In the genomic region with DNA sequence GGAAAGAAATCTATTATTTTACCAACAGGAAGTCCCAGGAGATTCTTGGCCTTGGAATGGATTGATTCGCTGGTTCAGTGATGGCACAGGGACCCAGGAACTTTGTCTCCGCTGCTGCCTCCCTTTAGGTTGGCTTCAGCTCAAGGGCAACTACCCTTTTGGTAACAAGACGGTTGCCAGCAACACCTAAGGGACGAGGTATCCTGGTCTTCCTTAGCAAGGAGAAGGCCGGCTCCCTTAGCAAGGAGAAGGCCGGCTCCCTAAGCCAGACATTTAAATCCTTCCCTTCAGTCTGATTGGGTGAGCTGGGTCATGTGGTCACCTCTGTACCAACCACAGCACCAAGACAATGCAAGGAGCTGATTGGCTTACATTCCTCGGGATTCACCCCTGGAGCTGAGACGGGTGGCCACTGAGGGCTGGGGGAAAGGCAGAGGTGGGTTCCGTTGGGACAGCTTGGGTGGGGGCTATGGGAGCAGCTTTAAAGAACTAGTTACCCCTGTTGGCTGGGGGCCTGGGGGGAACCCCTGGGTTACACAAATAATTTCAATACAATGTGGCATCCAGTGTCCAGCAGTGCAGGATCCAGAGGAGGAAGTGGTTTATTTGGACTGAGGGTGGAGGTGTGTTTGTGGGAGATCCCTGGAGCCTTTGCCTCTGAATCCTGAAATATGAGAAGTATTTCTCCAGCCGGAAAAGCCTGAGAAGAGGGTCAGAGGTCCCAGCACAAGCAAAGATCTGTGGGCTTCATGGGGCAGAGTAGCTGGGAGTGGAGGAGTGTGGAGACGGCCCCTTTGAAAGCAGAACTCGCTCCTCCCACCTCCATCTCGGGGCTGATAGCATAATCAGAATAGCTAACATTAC, we compare ENCODE assay signal across 9 cellular contexts. TPM values are rescaled to one million over a fixed set of nuclear protein-coding genes. Genes with fewer than 3 reads are reported as not detected.
DNase-seq lines count a peak whose midpoint lies in the region; ATAC-seq, FAIRE-seq and TF ChIP-seq lines count a peak whose summit lies in the region.
"Had no signal": no experiment of that assay in that cellular context is flagged by ENCODE, and none has a peak within 500 bp of the region (broad histone marks: within the 10 kb centered on the region; RNA-seq: fewer than 3 reads in every experiment).

No MANE protein-coding gene starts in this region.

- no peaks in the 10 kb centered on the region for H3K9me3 ChIP-seq in body of pancreas
- H3K9me3 ChIP-seq in left lung = no peaks in the 10 kb centered on the region
- no peaks in the 10 kb centered on the region for H3K9me3 ChIP-seq in upper lobe of left lung
- H3K9me3 ChIP-seq: HAP-1 had no signal

- TF ChIP-seq POLR2A in body of pancreas (IDR thresholded peaks at IDR 0.05) = no peak
- TF ChIP-seq POLR2A in upper lobe of left lung (IDR thresholded peaks at IDR 0.05) = no peak
- no peak for TF ChIP-seq POLR2A in GM12892 (IDR thresholded peaks at IDR 0.05; ENCODE audit: low read depth, low read length)

- in situ Hi-C loops in ACHN (cut with HindIII; ENCODE audit: low pct_ligation_motif_present, low pct_unique_long_range_greater_than_20kb, low sequenced_read_pairs) = no loop called here

- H3K27ac ChIP-seq in body of pancreas = peak overlapping the region in 2 of 4 donors; percentile 13 to 52
- H3K27ac ChIP-seq in left lung = peak overlapping the region; percentile 55 to 57
- peak overlapping the region; percentile 63 to 83 (median 82) for H3K27ac ChIP-seq in upper lobe of left lung

- intact Hi-C loops in body of pancreas (cut with DNase I) (no loop called here), left lung (cut with DNase I) (no loop called here)

- DNase-seq in NCI-H82 (lab: John Stamatoyannopoulos, UW) (peak; percentile 44), NCI-H82 treated with DMSO at 0.1 percent for 48 hours (lab: John Stamatoyannopoulos, UW; ENCODE audit: unreplicated experiment) (no peak), body of pancreas (no peak), left lung (no peak), upper lobe of left lung (no peak), GM12892 (ENCODE audit: insufficient read length) (no peak), ACHN (no peak)

- 60 to 81% methylated on average over 10 to 13 of the region's 13 CpGs for WGBS in body of pancreas, 2 donors
- WGBS in upper lobe of left lung, 2 donors = 48 to 61% methylated on average over 12 to 13 of the region's 13 CpGs

- ATAC-seq in body of pancreas (peak; percentile 21), left lung (peak; percentile 10), upper lobe of left lung (ENCODE audit: low FRiP score in 2 of 2) (peak in 1 of 2 donors; percentile 56), HG03135 (IDR thresholded peaks at IDR 0.05; ENCODE audit: unreplicated experiment) (no peak)

- H3K36me3 ChIP-seq in body of pancreas (replicated peaks in 1 of 2; ENCODE audit: insufficient read depth in 1 of 2, low read depth in 2 of 2) (no peaks in the 10 kb centered on the region), left lung (no peaks in the 10 kb centered on the region), upper lobe of left lung (no peaks in the 10 kb centered on the region)
- H3K36me3 ChIP-seq: HAP-1 had no signal

- TF ChIP-seq CTCF in body of pancreas (IDR thresholded peaks at IDR 0.05) = no peak
- TF ChIP-seq CTCF in left lung (IDR thresholded peaks at IDR 0.05) = no peak
- TF ChIP-seq CTCF in upper lobe of left lung (IDR thresholded peaks at IDR 0.05) = no peak

- H3K4me1 ChIP-seq in body of pancreas (peaks cover 7% of the 10 kb centered on the region), left lung (peaks cover 21 to 67% of the 10 kb centered on the region in 2 donors), upper lobe of left lung (peaks cover 50 to 60% (median 53%) of the 10 kb centered on the region in 4 donors)
- H3K4me1 ChIP-seq: HAP-1 had no signal

- no peak for FAIRE-seq in GM12892 (lab: Jason Lieb, UNC)

- no peak for TF ChIP-seq EP300 in upper lobe of left lung (IDR thresholded peaks at IDR 0.05)

- no peak overlapping the region for H3K4me3 ChIP-seq in body of pancreas
- H3K4me3 ChIP-seq in left lung = no peak overlapping the region
- no peak overlapping the region for H3K4me3 ChIP-seq in upper lobe of left lung
- H3K4me3 ChIP-seq: HAP-1 had no signal

- H3K27me3 ChIP-seq in body of pancreas (no peaks in the 10 kb centered on the region), left lung (no peaks in the 10 kb centered on the region), upper lobe of left lung (no peaks in the 10 kb centered on the region)

RNA-seq across cellular contexts. Expression of a gene that starts 20.7 kb away (rescaled TPM):
- 10 to 100 TPM; 58.1 to 78.8 TPM for total RNA-seq in body of pancreas
- total RNA-seq in left lung = 100 to 1,000 TPM; 158 to 197 TPM
- 100 to 1,000 TPM in 4 of 6 donors, 10 to 100 TPM in 2; 44.0 to 234 (median 147) TPM for total RNA-seq in upper lobe of left lung
- 39.3 TPM for polyA plus RNA-seq in GM12892 (2012; ENCODE audit: missing spikeins)
